8 cellular contexts compared by ENCODE assay signal in the genomic region with DNA sequence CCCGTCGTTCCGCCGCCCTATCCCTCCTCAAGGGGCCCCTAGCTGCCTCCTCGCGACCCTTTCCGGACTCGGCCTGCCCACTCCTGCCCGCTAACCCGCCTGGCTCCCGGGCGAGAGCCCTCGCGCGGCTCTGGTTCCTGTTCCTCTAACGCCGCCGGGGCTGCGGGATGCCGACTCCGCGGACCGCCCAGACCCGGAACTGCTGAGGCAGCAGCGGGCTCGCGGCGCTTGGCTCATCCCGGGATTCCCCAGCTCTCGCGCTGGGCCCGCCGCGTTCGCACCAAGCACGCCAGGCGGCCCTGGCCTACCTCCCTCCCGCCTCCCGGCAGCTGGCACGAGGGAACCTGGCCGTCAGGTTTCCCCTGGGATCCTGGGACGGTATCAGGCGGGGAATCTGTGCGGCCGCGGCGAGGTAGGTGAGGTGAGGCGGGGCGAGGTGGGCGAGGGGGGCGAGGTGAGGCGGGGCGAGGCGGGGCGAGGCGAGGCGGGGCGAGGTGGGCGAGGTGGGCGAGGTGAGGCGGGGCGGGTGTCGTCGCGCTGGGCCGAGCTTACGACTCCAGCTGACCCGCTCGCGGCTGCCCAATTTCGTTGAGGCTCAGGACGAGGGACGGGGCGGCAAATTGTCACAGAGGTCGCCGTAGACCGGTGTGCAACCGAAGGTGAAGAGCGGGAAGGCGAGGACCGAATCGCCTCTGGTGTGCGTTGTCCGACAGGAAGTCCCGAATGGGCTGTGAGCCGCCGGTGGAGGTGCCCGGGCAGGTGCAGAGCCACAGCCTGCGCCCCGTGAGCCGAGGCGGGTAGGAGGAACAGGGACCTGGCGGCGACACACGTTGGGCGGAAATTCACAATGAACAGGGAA. TPM values are rescaled to one million over a fixed set of nuclear protein-coding genes. Genes with fewer than 3 reads are reported as not detected.
DNase-seq lines count a peak whose midpoint lies in the region; ATAC-seq and TF ChIP-seq lines count a peak whose summit lies in the region.

A gene (minus strand): TSS at position 418 of the 859 bp plus-strand sequence. CDS start 10,364 bp downstream, outside the sequence.
A gene (plus strand): TSS at position 582 of the 859 bp plus-strand sequence. CDS start 1,082 bp downstream, outside the sequence.

- ATAC-seq in HG02870 (IDR thresholded peaks at IDR 0.05; ENCODE audit: unreplicated experiment), result peak; percentile 64

- TF ChIP-seq CTCF in GM13977 (IDR thresholded peaks at IDR 0.05; ENCODE audit: extremely low read depth, insufficient read depth, missing control alignments), result no peak

- in situ Hi-C loops in GM13977 (cut with MboI; ENCODE audit: low pct_unique_long_range_greater_than_20kb, low sequenced_read_pairs, unreplicated experiment), result no loop called here

- DNase-seq in A172 (ENCODE audit: low spot score), result peak; percentile 42
- DNase-seq in GM13977 (ENCODE audit: low spot score), result peak; percentile 88
- peak; percentile 24 for DNase-seq in NCI-H345 treated with DMSO at 0.1 percent for 48 hours (lab: John Stamatoyannopoulos, UW; ENCODE audit: unreplicated experiment)
- peak; percentile 91 for DNase-seq in activated CD8-positive, alpha-beta memory T cell treated with anti-CD3 and anti-CD28 coated beads for 24 hours
- peak; percentile 64 for DNase-seq in effector CD8-positive, alpha-beta T cell (lab: John Stamatoyannopoulos, UW)
- DNase-seq in medulla oblongata (ENCODE audit: extremely low spot score), result peak; percentile 64
- DNase-seq in stimulated activated CD8-positive, alpha-beta memory T cell treated with anti-CD3 and anti-CD28 coated beads, Interleukin-12 subunit alpha, Interleukin-12 subunit beta, amount 100 ng/mL, for 24 hours (ENCODE audit: extremely low read depth), result peak; percentile 60

RNA-seq across cellular contexts. Expression of the first gene that starts in this region (rescaled TPM):
- 8.1 and 8.6 TPM in 2 replicates for total RNA-seq in A172 (2014; rRNA removed; shearing (Covaris generic))

RNA-seq across cellular contexts. Expression of the second gene that starts in this region (rescaled TPM):
- total RNA-seq in A172 (2014; rRNA removed; shearing (Covaris generic)), result 3.1 and 7.9 TPM in 2 replicates

Comparison
In these comparisons a context has a peak if more than half of its experiments do, and no peak if none do; other contexts are left out.
1. Peak in every context shown above with its lines: DNase-seq and ATAC-seq.
2. DNase-seq: peak in every context shown above with its lines; median percentile 91 in activated CD8-positive, alpha-beta memory T cell treated with anti-CD3 and anti-CD28 coated beads for 24 hours; 88 in GM13977; 64 in effector CD8-positive, alpha-beta T cell; 64 in medulla oblongata; 60 in stimulated activated CD8-positive, alpha-beta memory T cell treated with anti-CD3 and anti-CD28 coated beads, Interleukin-12 subunit alpha, Interleukin-12 subunit beta, amount 100 ng/mL, for 24 hours; 42 in A172; 24 in NCI-H345 treated with DMSO at 0.1 percent for 48 hours.